ENCODE assay signal across 12 cellular contexts in genomic region chr16:10312784-10313724, GRCh38.
DNase-seq lines count a peak whose midpoint lies in the region; ATAC-seq and TF ChIP-seq lines count a peak whose summit lies in the region.
"Had no signal": no experiment of that assay in that cellular context is flagged by ENCODE, and none has a peak within 500 bp of the region (broad histone marks: within the 10 kb centered on the region; RNA-seq: fewer than 3 reads in every experiment).

No MANE protein-coding gene starts in this region.

- TF ChIP-seq POLR2A in GM18505 (IDR thresholded peaks at IDR 0.05; ENCODE audit: borderline replicate concordance, extremely low read depth, insufficient read depth, insufficient read length), result no peak

- ATAC-seq in GM18505 (IDR thresholded peaks at IDR 0.05; ENCODE audit: unreplicated experiment), result peak; percentile 88
- ATAC-seq in GM21515 (IDR thresholded peaks at IDR 0.05; ENCODE audit: unreplicated experiment), result peak; percentile 79
- peak; percentile 88 for ATAC-seq in HG03175 (IDR thresholded peaks at IDR 0.05; ENCODE audit: unreplicated experiment)

- H3K27ac Mint-ChIP-seq in activated CD4-positive, alpha-beta memory T cell treated with anti-CD3 and anti-CD28 coated beads for 36 hours, result no peak overlapping the region
- H3K27ac Mint-ChIP-seq: T-helper 1 cell treated with Interleukin-12 subunit alpha and Interleukin-12 subunit beta and Interleukin-4 antibody, amounts not matched to agents 30 μg/mL and 1 μg/mL, for 36 hours had no signal

- H3K4me1 Mint-ChIP-seq in activated CD4-positive, alpha-beta memory T cell treated with anti-CD3 and anti-CD28 coated beads for 36 hours (ENCODE audit: low read depth), result peaks cover 5% of the 10 kb centered on the region

- no peak overlapping the region for H3K4me3 Mint-ChIP-seq in activated CD4-positive, alpha-beta memory T cell treated with anti-CD3 and anti-CD28 coated beads for 36 hours
- H3K4me3 Mint-ChIP-seq: T-helper 1 cell treated with Interleukin-12 subunit alpha and Interleukin-12 subunit beta and Interleukin-4 antibody, amounts not matched to agents 30 μg/mL and 1 μg/mL, for 36 hours had no signal

- DNase-seq in left kidney (ENCODE audit: low read depth, low spot score) (peak; percentile 90), SW 1271 (lab: John Stamatoyannopoulos, UW) (no peak), activated gamma-delta T cell treated with Interleukin-2 at 50 U/mL for 16 hours (no peak), GM03348 (ENCODE audit: low spot score) (no peak)
- DNase-seq in activated CD4-positive, alpha-beta memory T cell treated with anti-CD3 and anti-CD28 coated beads for 36 hours, result no peak
- DNase-seq: activated gamma-delta T cell; effector CD4-positive, alpha-beta T cell; NCI-H2029 had no signal

- H3K9me3 Mint-ChIP-seq in activated CD4-positive, alpha-beta memory T cell treated with anti-CD3 and anti-CD28 coated beads for 36 hours, result no peaks in the 10 kb centered on the region
- H3K9me3 Mint-ChIP-seq: T-helper 1 cell treated with Interleukin-12 subunit alpha and Interleukin-12 subunit beta and Interleukin-4 antibody, amounts not matched to agents 30 μg/mL and 1 μg/mL, for 36 hours had no signal

- CTCF ChIA-PET in activated CD4-positive, alpha-beta memory T cell treated with anti-CD3 and anti-CD28 coated beads for 36 hours (lab: Charles Lee), result interaction anchor here (0.7 to 5.8 kb wide), 3 partner anchors 32 to 425 kb away, joined by 6 to 68 read pairs (median 6); no protein-coding TSS in a partner anchor

- no peaks in the 10 kb centered on the region for H3K36me3 Mint-ChIP-seq in activated CD4-positive, alpha-beta memory T cell treated with anti-CD3 and anti-CD28 coated beads for 36 hours

- intact Hi-C loops in activated CD4-positive, alpha-beta memory T cell treated with anti-CD3 and anti-CD28 coated beads for 36 hours (cut with micrococcal nuclease), result loop anchor here (10.0 kb wide), 1 partner anchor 392 kb away; no protein-coding TSS in a partner anchor

- no peaks in the 10 kb centered on the region for H3K27me3 Mint-ChIP-seq in activated CD4-positive, alpha-beta memory T cell treated with anti-CD3 and anti-CD28 coated beads for 36 hours

- POLR2A ChIA-PET in activated CD4-positive, alpha-beta memory T cell treated with anti-CD3 and anti-CD28 coated beads for 36 hours (lab: Charles Lee), result no interaction called here
